ENCODE assay signal across 7 cellular contexts in genomic region chr2:127675335-127676261, GRCh38. TPM values are rescaled to one million over a fixed set of nuclear protein-coding genes. Genes with fewer than 3 reads are reported as not detected.
A peak's percentile ranks its signal among the peaks of the same experiment; 100 is the strongest.
DNase-seq lines count a peak whose midpoint lies in the region; ATAC-seq and TF ChIP-seq lines count a peak whose summit lies in the region.

LIMS2 (minus strand) TSS chr2:127675530; CDS start chr2:127675024, 506 bp downstream.

- peaks cover 5% of the 10 kb centered on the region for H3K4me1 Mint-ChIP-seq in endothelial cell (ENCODE audit: unreplicated experiment)

- H3K27ac ChIP-seq in RWPE1 (no peak within 1 kb of the TSS), mucosa of rectum (ENCODE audit: low read depth in 2 of 2, low read length in 2 of 2) (peak within 1 kb of the TSS; percentile 67 to 78), vagina (peak within 1 kb of the TSS; percentile 81)

- no peaks in the 10 kb centered on the region for H3K36me3 ChIP-seq in mucosa of rectum (ENCODE audit: control insufficient read depth in 2 of 2, insufficient read depth in 2 of 2, low read length in 2 of 2)
- H3K36me3 ChIP-seq in vagina = no peaks in the 10 kb centered on the region

- DNase-seq in GM13977 (ENCODE audit: low spot score) = peak; percentile 64
- DNase-seq in RWPE1 (ENCODE audit: low spot score) = peak; percentile 53
- no peak for DNase-seq in endothelial cell (ENCODE audit: low spot score)
- DNase-seq in vagina (ENCODE audit: extremely low spot score in 2 of 2) = no peak
- no peak for DNase-seq in GM13976 (ENCODE audit: low spot score)

- H3K27ac Mint-ChIP-seq in endothelial cell (ENCODE audit: unreplicated experiment) = no peak within 1 kb of the TSS

- TF ChIP-seq CTCF in GM13977 (IDR thresholded peaks at IDR 0.05; ENCODE audit: extremely low read depth, insufficient read depth, missing control alignments) = no peak
- no peak for TF ChIP-seq CTCF in RWPE1 (conservative IDR thresholded peaks at IDR 0.05; ENCODE audit: low read depth)
- no peak for TF ChIP-seq CTCF in endothelial cell (IDR thresholded peaks at IDR 0.05; ENCODE audit: unreplicated experiment)
- no peak for TF ChIP-seq CTCF in vagina (IDR thresholded peaks at IDR 0.05)
- no peak for TF ChIP-seq CTCF in GM13976 (IDR thresholded peaks at IDR 0.05; ENCODE audit: borderline replicate concordance, control extremely low read depth, extremely low read depth, insufficient read depth, missing control alignments)

- H3K9me3 Mint-ChIP-seq in endothelial cell (ENCODE audit: unreplicated experiment) = no peaks in the 10 kb centered on the region

- H3K4me1 ChIP-seq in mucosa of rectum (ENCODE audit: control insufficient read depth in 2 of 2, insufficient read depth in 2 of 2, low read length in 2 of 2) = peaks cover 0 to 6% of the 10 kb centered on the region in 2 donors
- H3K4me1 ChIP-seq in vagina = peaks cover 25% of the 10 kb centered on the region

- peak within 1 kb of the TSS; percentile 59 to 66 for H3K4me3 ChIP-seq in mucosa of rectum (ENCODE audit: low read length in 2 of 2)
- peak within 1 kb of the TSS; percentile 58 to 81 for H3K4me3 ChIP-seq in vagina

- H3K4me3 Mint-ChIP-seq in endothelial cell (ENCODE audit: unreplicated experiment) = peak within 1 kb of the TSS; percentile 81

- ATAC-seq in GM18870 (IDR thresholded peaks at IDR 0.05; ENCODE audit: unreplicated experiment) = no peak

- intact Hi-C loops in vagina (cut with DNase I) = no loop called here

- peak within 1 kb of the TSS; percentile 62 to 63 for H3K9ac ChIP-seq in mucosa of rectum (ENCODE audit: low read depth in 1 of 2, low read length in 2 of 2)

- TF ChIP-seq POLR2A in vagina (IDR thresholded peaks at IDR 0.05) = no peak

- no peaks in the 10 kb centered on the region for H3K9me3 ChIP-seq in mucosa of rectum (ENCODE audit: control insufficient read depth in 2 of 2, low read length in 2 of 2)
- no peaks in the 10 kb centered on the region for H3K9me3 ChIP-seq in vagina

- in situ Hi-C loops in GM13977 (cut with MboI; ENCODE audit: low pct_unique_long_range_greater_than_20kb, low sequenced_read_pairs, unreplicated experiment) = no loop called here
- in situ Hi-C loops in GM13976 (cut with MboI; ENCODE audit: low sequenced_read_pairs, unreplicated experiment) = no loop called here

- POLR2A ChIA-PET in RWPE1 (lab: Yijun Ruan, JAX; ENCODE audit: low non-redundant PET) = no interaction called here

- CTCF ChIA-PET in RWPE1 (lab: Yijun Ruan, JAX) = interaction anchor here (0.5 to 2.7 kb wide), 7 partner anchors 21 to 591 kb away, joined by 3 to 15 read pairs (median 4); no protein-coding TSS in a partner anchor

- H3K27me3 Mint-ChIP-seq in endothelial cell (ENCODE audit: unreplicated experiment) = peaks cover 21% of the 10 kb centered on the region

- no peaks in the 10 kb centered on the region for H3K36me3 Mint-ChIP-seq in endothelial cell (ENCODE audit: low read depth, unreplicated experiment)

- H3K27me3 ChIP-seq in mucosa of rectum (ENCODE audit: control insufficient read depth in 2 of 2, insufficient read depth in 2 of 2, low read length in 2 of 2) (peaks cover 25 to 54% of the 10 kb centered on the region in 2 donors), vagina (no peaks in the 10 kb centered on the region)

RNA-seq across cellular contexts. Expression of gene LIMS2, which starts in this region (rescaled TPM):
- 3.8 TPM for total RNA-seq in endothelial cell (ENCODE audit: unreplicated experiment)
- 44.2 TPM for total RNA-seq in vagina

Comparison
In these comparisons a context has a peak if more than half of its experiments do, and no peak if none do; other contexts are left out.
1. DNase-seq: peak in GM13977 (single experiment) and RWPE1 (single experiment); none in endothelial cell (single experiment), vagina (0 of 2) and GM13976 (single experiment).